Comparison of ENCODE assay signal across 29 cellular contexts in genomic region chr9:82423700-82424099, GRCh38.
"Had no signal": no experiment of that assay in that cellular context is flagged by ENCODE, and none has a peak within 500 bp of the region (broad histone marks: within the 10 kb centered on the region; RNA-seq: fewer than 3 reads in every experiment).

No MANE protein-coding gene starts in this region.

- FAIRE-seq: astrocyte, colon, endometrium, endothelial cell of umbilical vein, frontal cortex, TTC549 had no signal

- DNase-seq: activated B cell treated with CpG ODN at 0.5 μM for 24 hours; activated CD4-positive, alpha-beta T cell treated with anti-CD3 and anti-CD28 coated beads for 48 hours; activated CD4-positive, alpha-beta T cell treated with anti-CD3 and anti-CD28 coated beads, Interleukin-2, amount 50 U/mL, for 1 hour; activated CD4-positive, alpha-beta T cell treated with anti-CD3 and anti-CD28 coated beads, Interleukin-2, amount 50 U/mL, for 48 hours; activated CD8-positive, alpha-beta memory T cell treated with anti-CD3 and anti-CD28 coated beads for 24 hours; activated CD8-positive, alpha-beta T cell treated with anti-CD3 and anti-CD28 coated beads for 36 hours; activated effector memory CD4-positive, alpha-beta T cell treated with Interleukin-2 at 50 U/mL for 16 hours; activated gamma-delta T cell treated with Interleukin-2 at 50 U/mL for 16 hours; activated naive CD4-positive, alpha-beta T cell treated with anti-CD3 and anti-CD28 coated beads, Interleukin-2, amount 50 U/mL, for 16 hours; activated naive CD4-positive, alpha-beta T cell treated with Interleukin-2 at 50 U/mL for 16 hours; activated T-cell treated with anti-CD3 and anti-CD28 coated beads, Interleukin-2, amount 50 U/mL, for 4 hours; amniotic stem cell; anterior cingulate cortex; caudate nucleus; effector CD8-positive, alpha-beta T cell; foreskin fibroblast; T-helper 1 cell; T-helper 17 cell; WERI-Rb-1 had no signal

- ATAC-seq: activated CD4-positive, CD25-positive, alpha-beta regulatory T cell treated with anti-CD3 and anti-CD28 coated beads, Interleukin-2, amount 50 U/mL, for 24 hours; activated CD8-positive, alpha-beta T cell treated with anti-CD3 and anti-CD28 coated beads for 36 hours; activated T-cell treated with anti-CD3 and anti-CD28 coated beads, Interleukin-2, amount 50 U/mL, for 4 hours; activated T-helper 17 cell treated with anti-CD3 and anti-CD28 coated beads, Interleukin-2, amount 50 U/mL, for 72 hours; esophagus mucosa; T-helper 17 cell had no signal

- H3K36me3 ChIP-seq: WERI-Rb-1 had no signal

- H3K27ac ChIP-seq: epithelial cell of prostate, WERI-Rb-1 had no signal
